ENCODE assay signal across 1 cellular context in genomic region chr1:202180751-202181139, GRCh38.
TF ChIP-seq lines count a peak whose summit lies in the region.

No MANE protein-coding gene starts in this region.

TF ChIP-seq in HEK293, 187 proteins besides CTCF, POLR2A, EP300 and RAD21:
- TF ChIP-seq SCRT2 (tag by site-specific recombination; IDR thresholded peaks at IDR 0.05) (peak; percentile 81), SCRT1 (tag by site-specific recombination; IDR thresholded peaks at IDR 0.05; ENCODE audit: borderline replicate concordance) (peak; percentile 55; the same call in 1 of the 2 replicates)
TF ChIP-seq in HEK293: peak in this region for 2; not testable (repeated sequence) for 185.
